8 cellular contexts compared by ENCODE assay signal in genomic region chr14:49946320-49947141, GRCh38. TPM values are rescaled to one million over a fixed set of nuclear protein-coding genes. Genes with fewer than 3 reads are reported as not detected.
DNase-seq lines count a peak whose midpoint lies in the region; ATAC-seq and TF ChIP-seq lines count a peak whose summit lies in the region.

No MANE protein-coding gene starts in this region.

- H3K79me2 ChIP-seq in smooth muscle cell (ENCODE audit: low read depth) = no peaks in the 10 kb centered on the region

- peaks cover 0 to 4% (median 0%) of the 10 kb centered on the region in 11 experiments; a peak in 1 of 22 replicates for H3K36me3 ChIP-seq in BLaER1 treated with 17β-estradiol and CSF1 and Interleukin-3, amounts not matched to agents 10 nM and 100 nM
- no peaks in the 10 kb centered on the region for H3K36me3 ChIP-seq in smooth muscle cell (ENCODE audit: low read depth)

- H3K9ac ChIP-seq in BLaER1 treated with 17β-estradiol and CSF1 and Interleukin-3, amounts not matched to agents 10 nM and 100 nM = no peak overlapping the region
- no peak overlapping the region for H3K9ac ChIP-seq in smooth muscle cell (ENCODE audit: low read depth)

- H3K27me3 Mint-ChIP-seq in endothelial cell (ENCODE audit: unreplicated experiment) = no peaks in the 10 kb centered on the region

- peaks cover 5% of the 10 kb centered on the region for H3F3A ChIP-seq in smooth muscle cell (ENCODE audit: low read depth)

- H3K27me3 ChIP-seq in BLaER1 treated with 17β-estradiol and CSF1 and Interleukin-3, amounts not matched to agents 10 nM and 100 nM = no peaks in the 10 kb centered on the region
- H3K27me3 ChIP-seq in smooth muscle cell (ENCODE audit: low read depth) = no peaks in the 10 kb centered on the region

- peak overlapping the region; percentile 16 to 78 (median 56); a peak in 17 of 22 replicates for H3K4me2 ChIP-seq in BLaER1 treated with 17β-estradiol and CSF1 and Interleukin-3, amounts not matched to agents 10 nM and 100 nM
- H3K4me2 ChIP-seq in smooth muscle cell = peak overlapping the region; percentile 38

- H3K36me3 Mint-ChIP-seq in endothelial cell (ENCODE audit: low read depth, unreplicated experiment) = peaks cover 4% of the 10 kb centered on the region

- no peaks in the 10 kb centered on the region for H4K20me1 ChIP-seq in BLaER1 treated with 17β-estradiol and CSF1 and Interleukin-3, amounts not matched to agents 10 nM and 100 nM
- no peaks in the 10 kb centered on the region for H4K20me1 ChIP-seq in smooth muscle cell (ENCODE audit: low read depth)

- 43% methylated on average over 10 of the region's 10 CpGs for WGBS in smooth muscle cell (ENCODE audit: low lambda C conversion rate)

- H2AFZ ChIP-seq in smooth muscle cell (ENCODE audit: low read depth) = no peak overlapping the region

- H3K4me3 Mint-ChIP-seq in endothelial cell (ENCODE audit: unreplicated experiment) = no peak overlapping the region

- H3K4me1 Mint-ChIP-seq in endothelial cell (ENCODE audit: unreplicated experiment) = peaks cover 11% of the 10 kb centered on the region

- H3K4me3 ChIP-seq in BLaER1 treated with 17β-estradiol and CSF1 and Interleukin-3, amounts not matched to agents 10 nM and 100 nM = no peak overlapping the region
- H3K4me3 ChIP-seq in smooth muscle cell = no peak overlapping the region

- peaks cover 5 to 21% (median 16%) of the 10 kb centered on the region in 11 experiments; a peak in 13 of 22 replicates for H3K9me3 ChIP-seq in BLaER1 treated with 17β-estradiol and CSF1 and Interleukin-3, amounts not matched to agents 10 nM and 100 nM (replicated peaks in 1 of 11)
- no peaks in the 10 kb centered on the region for H3K9me3 ChIP-seq in smooth muscle cell (replicated peaks; ENCODE audit: low read depth)

- H3K9me3 Mint-ChIP-seq in endothelial cell (ENCODE audit: unreplicated experiment) = no peaks in the 10 kb centered on the region

- ATAC-seq in esophagus mucosa (peak; percentile 45), GM21723 (IDR thresholded peaks at IDR 0.05; ENCODE audit: unreplicated experiment) (no peak), HG02885 (IDR thresholded peaks at IDR 0.05; ENCODE audit: poor library complexity, unreplicated experiment) (no peak)

- peak overlapping the region in 3 of 11 experiments; percentile 41 to 78 (median 75); a peak in 4 of 22 replicates for H3K27ac ChIP-seq in BLaER1 treated with 17β-estradiol and CSF1 and Interleukin-3, amounts not matched to agents 10 nM and 100 nM
- H3K27ac ChIP-seq in smooth muscle cell (ENCODE audit: low read depth) = peak overlapping the region; percentile 3

- peak; percentile 86 for DNase-seq in NCI-H1105 (lab: John Stamatoyannopoulos, UW)
- DNase-seq in activated CD4-positive, alpha-beta T cell treated with anti-CD3 and anti-CD28 coated beads, Interleukin-2, amount 50 U/mL, for 1 hour = peak; percentile 28
- DNase-seq in smooth muscle cell (lab: John Stamatoyannopoulos, UW; ENCODE audit: unreplicated experiment) = no peak
- DNase-seq in endothelial cell (ENCODE audit: low spot score) = no peak

- no peak for TF ChIP-seq CTCF in smooth muscle cell (IDR thresholded peaks at IDR 0.05; ENCODE audit: borderline replicate concordance, insufficient read depth, poor library complexity, severe bottlenecking)
- no peak for TF ChIP-seq CTCF in endothelial cell (IDR thresholded peaks at IDR 0.05; ENCODE audit: unreplicated experiment)

- no peak overlapping the region for H3K27ac Mint-ChIP-seq in endothelial cell (ENCODE audit: unreplicated experiment)

- peaks cover 18 to 62% (median 22%) of the 10 kb centered on the region in 10 experiments; a peak in 19 of 20 replicates for H3K4me1 ChIP-seq in BLaER1 treated with 17β-estradiol and CSF1 and Interleukin-3, amounts not matched to agents 10 nM and 100 nM
- peaks cover 5% of the 10 kb centered on the region for H3K4me1 ChIP-seq in smooth muscle cell (ENCODE audit: low read depth)

RNA-seq across cellular contexts. Expression of gene ARF6, which starts 53.6 kb away (rescaled TPM):
- total RNA-seq in esophagus mucosa (144 TPM), smooth muscle cell (64.8 and 68.7 TPM in 2 replicates), endothelial cell (ENCODE audit: unreplicated experiment) (55.3 TPM)
- 59.8 and 73.6 TPM in 2 replicates for polyA plus RNA-seq in smooth muscle cell

Comparison
In these comparisons a context has a peak if more than half of its experiments do, and no peak if none do; other contexts are left out.
1. DNase-seq: peak in NCI-H1105 (single experiment) and activated CD4-positive, alpha-beta T cell treated with anti-CD3 and anti-CD28 coated beads, Interleukin-2, amount 50 U/mL, for 1 hour (single experiment); none in smooth muscle cell (single experiment) and endothelial cell (single experiment).